Comparison of ENCODE assay signal across 1 cellular context in the genomic region with DNA sequence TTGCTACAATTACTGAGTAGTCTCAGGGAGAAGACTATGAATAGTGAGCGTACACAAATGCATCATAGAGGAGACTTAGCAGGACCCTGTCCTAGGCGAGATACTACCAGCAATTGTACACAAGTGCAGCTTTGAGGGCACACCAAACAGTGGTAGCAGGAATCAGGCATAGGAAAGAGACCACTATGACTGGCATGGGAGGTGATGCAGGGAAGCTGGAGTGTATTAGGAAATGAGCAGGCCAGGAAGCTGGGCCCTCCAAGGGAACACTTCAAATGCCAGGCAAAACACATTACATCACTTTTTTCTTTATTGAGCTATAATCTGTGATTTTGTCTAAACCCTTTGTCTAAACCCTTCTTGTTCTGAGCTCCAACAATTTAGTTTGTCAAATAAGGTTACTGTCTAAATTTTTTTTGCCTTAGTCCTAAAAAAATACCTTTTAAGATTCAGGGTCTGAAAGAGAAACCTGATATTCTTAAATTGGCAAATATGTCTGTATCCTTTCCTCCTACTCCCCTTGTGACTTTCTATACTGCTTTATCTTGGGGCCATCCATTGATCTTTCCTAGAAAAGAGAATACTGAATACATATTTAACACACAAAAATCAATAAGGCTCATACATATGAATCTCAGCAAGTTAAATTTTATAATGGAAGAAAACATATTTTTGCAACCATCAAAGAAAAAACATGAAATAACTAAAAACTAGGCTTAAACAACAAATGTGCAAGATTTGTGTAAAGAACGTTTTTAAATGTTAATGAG.
TF ChIP-seq lines count a peak whose summit lies in the region.

No MANE protein-coding gene starts in this region.

TF ChIP-seq in GM23338, 12 proteins besides CTCF, POLR2A, EP300 and RAD21 (continued from another document):
- TF ChIP-seq, protein P1, sequence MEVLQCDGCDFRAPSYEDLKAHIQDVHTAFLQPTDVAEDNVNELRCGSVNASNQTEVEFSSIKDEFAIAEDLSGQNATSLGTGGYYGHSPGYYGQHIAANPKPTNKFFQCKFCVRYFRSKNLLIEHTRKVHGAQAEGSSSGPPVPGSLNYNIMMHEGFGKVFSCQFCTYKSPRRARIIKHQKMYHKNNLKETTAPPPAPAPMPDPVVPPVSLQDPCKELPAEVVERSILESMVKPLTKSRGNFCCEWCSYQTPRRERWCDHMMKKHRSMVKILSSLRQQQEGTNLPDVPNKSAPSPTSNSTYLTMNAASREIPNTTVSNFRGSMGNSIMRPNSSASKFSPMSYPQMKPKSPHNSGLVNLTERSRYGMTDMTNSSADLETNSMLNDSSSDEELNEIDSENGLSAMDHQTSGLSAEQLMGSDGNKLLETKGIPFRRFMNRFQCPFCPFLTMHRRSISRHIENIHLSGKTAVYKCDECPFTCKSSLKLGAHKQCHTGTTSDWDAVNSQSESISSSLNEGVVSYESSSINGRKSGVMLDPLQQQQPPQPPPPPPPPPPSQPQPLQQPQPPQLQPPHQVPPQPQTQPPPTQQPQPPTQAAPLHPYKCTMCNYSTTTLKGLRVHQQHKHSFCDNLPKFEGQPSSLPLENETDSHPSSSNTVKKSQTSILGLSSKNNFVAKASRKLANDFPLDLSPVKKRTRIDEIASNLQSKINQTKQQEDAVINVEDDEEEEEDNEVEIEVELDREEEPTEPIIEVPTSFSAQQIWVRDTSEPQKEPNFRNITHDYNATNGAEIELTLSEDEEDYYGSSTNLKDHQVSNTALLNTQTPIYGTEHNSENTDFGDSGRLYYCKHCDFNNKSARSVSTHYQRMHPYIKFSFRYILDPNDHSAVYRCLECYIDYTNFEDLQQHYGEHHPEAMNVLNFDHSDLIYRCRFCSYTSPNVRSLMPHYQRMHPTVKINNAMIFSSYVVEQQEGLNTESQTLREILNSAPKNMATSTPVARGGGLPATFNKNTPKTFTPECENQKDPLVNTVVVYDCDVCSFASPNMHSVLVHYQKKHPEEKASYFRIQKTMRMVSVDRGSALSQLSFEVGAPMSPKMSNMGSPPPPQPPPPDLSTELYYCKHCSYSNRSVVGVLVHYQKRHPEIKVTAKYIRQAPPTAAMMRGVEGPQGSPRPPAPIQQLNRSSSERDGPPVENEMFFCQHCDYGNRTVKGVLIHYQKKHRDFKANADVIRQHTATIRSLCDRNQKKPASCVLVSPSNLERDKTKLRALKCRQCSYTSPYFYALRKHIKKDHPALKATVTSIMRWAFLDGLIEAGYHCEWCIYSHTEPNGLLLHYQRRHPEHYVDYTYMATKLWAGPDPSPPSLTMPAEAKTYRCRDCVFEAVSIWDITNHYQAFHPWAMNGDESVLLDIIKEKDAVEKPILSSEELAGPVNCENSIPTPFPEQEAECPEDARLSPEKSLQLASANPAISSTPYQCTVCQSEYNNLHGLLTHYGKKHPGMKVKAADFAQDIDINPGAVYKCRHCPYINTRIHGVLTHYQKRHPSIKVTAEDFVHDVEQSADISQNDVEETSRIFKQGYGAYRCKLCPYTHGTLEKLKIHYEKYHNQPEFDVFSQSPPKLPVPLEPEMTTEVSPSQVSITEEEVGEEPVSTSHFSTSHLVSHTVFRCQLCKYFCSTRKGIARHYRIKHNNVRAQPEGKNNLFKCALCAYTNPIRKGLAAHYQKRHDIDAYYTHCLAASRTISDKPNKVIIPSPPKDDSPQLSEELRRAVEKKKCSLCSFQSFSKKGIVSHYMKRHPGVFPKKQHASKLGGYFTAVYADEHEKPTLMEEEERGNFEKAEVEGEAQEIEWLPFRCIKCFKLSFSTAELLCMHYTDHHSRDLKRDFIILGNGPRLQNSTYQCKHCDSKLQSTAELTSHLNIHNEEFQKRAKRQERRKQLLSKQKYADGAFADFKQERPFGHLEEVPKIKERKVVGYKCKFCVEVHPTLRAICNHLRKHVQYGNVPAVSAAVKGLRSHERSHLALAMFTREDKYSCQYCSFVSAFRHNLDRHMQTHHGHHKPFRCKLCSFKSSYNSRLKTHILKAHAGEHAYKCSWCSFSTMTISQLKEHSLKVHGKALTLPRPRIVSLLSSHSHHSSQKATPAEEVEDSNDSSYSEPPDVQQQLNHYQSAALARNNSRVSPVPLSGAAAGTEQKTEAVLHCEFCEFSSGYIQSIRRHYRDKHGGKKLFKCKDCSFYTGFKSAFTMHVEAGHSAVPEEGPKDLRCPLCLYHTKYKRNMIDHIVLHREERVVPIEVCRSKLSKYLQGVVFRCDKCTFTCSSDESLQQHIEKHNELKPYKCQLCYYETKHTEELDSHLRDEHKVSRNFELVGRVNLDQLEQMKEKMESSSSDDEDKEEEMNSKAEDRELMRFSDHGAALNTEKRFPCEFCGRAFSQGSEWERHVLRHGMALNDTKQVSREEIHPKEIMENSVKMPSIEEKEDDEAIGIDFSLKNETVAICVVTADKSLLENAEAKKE (CRISPR knock-in tag; IDR thresholded peaks at IDR 0.05): no peak
- TF ChIP-seq EZH2phosphoT487 (IDR thresholded peaks at IDR 0.05; ENCODE audit: unreplicated experiment): no peak
- no peak for TF ChIP-seq NANOG (IDR thresholded peaks at IDR 0.05; ENCODE audit: borderline replicate concordance)
- TF ChIP-seq, protein P2, sequence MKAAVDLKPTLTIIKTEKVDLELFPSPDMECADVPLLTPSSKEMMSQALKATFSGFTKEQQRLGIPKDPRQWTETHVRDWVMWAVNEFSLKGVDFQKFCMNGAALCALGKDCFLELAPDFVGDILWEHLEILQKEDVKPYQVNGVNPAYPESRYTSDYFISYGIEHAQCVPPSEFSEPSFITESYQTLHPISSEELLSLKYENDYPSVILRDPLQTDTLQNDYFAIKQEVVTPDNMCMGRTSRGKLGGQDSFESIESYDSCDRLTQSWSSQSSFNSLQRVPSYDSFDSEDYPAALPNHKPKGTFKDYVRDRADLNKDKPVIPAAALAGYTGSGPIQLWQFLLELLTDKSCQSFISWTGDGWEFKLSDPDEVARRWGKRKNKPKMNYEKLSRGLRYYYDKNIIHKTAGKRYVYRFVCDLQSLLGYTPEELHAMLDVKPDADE (IDR thresholded peaks at IDR 0.05): no peak
- TF ChIP-seq CREB1 (CRISPR knock-in tag; IDR thresholded peaks at IDR 0.05; ENCODE audit: low read depth): no peak
- TF ChIP-seq ZNF331 (CRISPR knock-in tag; IDR thresholded peaks at IDR 0.05; ENCODE audit: low read depth): no peak
- no peak for TF ChIP-seq EZH2 (IDR thresholded peaks at IDR 0.05; ENCODE audit: low read depth, unreplicated experiment)
